ENCODE assay signal across 8 cellular contexts in the genomic region with DNA sequence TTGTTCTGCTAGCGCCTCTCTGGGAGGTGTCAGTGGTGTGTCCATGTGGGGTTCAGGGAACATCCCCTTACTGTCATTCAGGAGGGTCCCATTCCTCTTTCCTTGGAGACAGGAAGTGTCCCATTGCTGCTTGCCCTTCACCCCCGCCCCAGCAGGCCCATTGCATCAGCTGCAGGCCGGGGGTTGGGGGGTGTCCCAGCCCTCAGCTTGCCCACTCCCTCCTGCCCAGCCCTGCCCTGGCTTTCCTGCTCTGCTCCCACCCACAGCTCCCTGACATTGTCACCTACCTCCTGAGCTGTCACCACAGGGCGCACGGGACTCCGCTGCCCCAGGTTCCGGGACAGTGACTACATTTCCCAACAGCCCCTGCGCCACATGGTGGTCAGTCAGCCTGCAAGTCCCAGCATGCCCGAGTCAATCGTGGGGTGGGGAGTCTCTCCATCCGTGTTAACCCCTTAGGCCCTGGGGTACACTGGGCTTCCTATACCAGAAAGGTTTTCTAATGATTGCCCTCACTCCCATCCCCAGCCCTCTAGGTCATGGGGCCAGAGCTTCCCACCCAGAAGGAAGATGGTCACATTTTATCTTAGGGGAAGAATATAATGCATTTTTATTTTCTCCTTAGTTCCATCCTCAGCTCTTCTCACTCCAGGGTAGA. TPM values are rescaled to one million over a fixed set of nuclear protein-coding genes. Genes with fewer than 3 reads are reported as not detected.
DNase-seq lines count a peak whose midpoint lies in the region; ATAC-seq and TF ChIP-seq lines count a peak whose summit lies in the region.

A gene (minus strand): TSS at position 351 of the 658 bp plus-strand sequence. CDS start 745 bp downstream, outside the sequence.

- H3K27me3 Mint-ChIP-seq in activated T-helper 17 cell treated with anti-CD3 and anti-CD28 coated beads, Interleukin-2, amount 50 U/mL, for 72 hours: no peaks in the 10 kb centered on the region
- H3K27me3 Mint-ChIP-seq in nephron (ENCODE audit: low read depth): no peaks in the 10 kb centered on the region

- H3K9me3 Mint-ChIP-seq in activated T-helper 17 cell treated with anti-CD3 and anti-CD28 coated beads, Interleukin-2, amount 50 U/mL, for 72 hours: no peaks in the 10 kb centered on the region
- H3K9me3 Mint-ChIP-seq in nephron: no peaks in the 10 kb centered on the region

- H3K9me3 ChIP-seq in Peyer's patch: no peaks in the 10 kb centered on the region

- H3K36me3 ChIP-seq in Peyer's patch: peaks cover 0 to 18% (median 0%) of the 10 kb centered on the region in 3 donors

- H3K27ac Mint-ChIP-seq in activated T-helper 17 cell treated with anti-CD3 and anti-CD28 coated beads, Interleukin-2, amount 50 U/mL, for 72 hours: peak within 1 kb of the TSS; percentile 87
- H3K27ac Mint-ChIP-seq in nephron: peak within 1 kb of the TSS; percentile 89 to 95 (median 90)

- TF ChIP-seq CTCF in Peyer's patch (IDR thresholded peaks at IDR 0.05) (peak in 3 of 6 experiments; percentile 25 to 29 (median 26)), nephron (IDR thresholded peaks at IDR 0.05; ENCODE audit: unreplicated experiment in 3 of 3) (no peak)

- H3K4me1 Mint-ChIP-seq in activated T-helper 17 cell treated with anti-CD3 and anti-CD28 coated beads, Interleukin-2, amount 50 U/mL, for 72 hours: no peaks in the 10 kb centered on the region
- peaks cover 15% of the 10 kb centered on the region for H3K4me1 Mint-ChIP-seq in nephron

- ATAC-seq in HG02973 (IDR thresholded peaks at IDR 0.05; ENCODE audit: unreplicated experiment): peak; percentile 81
- ATAC-seq in activated T-helper 17 cell treated with anti-CD3 and anti-CD28 coated beads, Interleukin-2, amount 50 U/mL, for 72 hours (replicated peaks): peak; percentile 92

- peak within 1 kb of the TSS; percentile 73 to 88 (median 74) for H3K27ac ChIP-seq in Peyer's patch

- no peaks in the 10 kb centered on the region for H3K27me3 ChIP-seq in Peyer's patch

- H3K36me3 Mint-ChIP-seq in activated T-helper 17 cell treated with anti-CD3 and anti-CD28 coated beads, Interleukin-2, amount 50 U/mL, for 72 hours (ENCODE audit: low read depth): no peaks in the 10 kb centered on the region
- H3K36me3 Mint-ChIP-seq in nephron (ENCODE audit: low read depth): no peaks in the 10 kb centered on the region

- peak within 1 kb of the TSS; percentile 51 to 97 (median 65) for H3K4me3 ChIP-seq in Peyer's patch

- DNase-seq in DMS53 (lab: John Stamatoyannopoulos, UW) (peak; percentile 16), DMS53 treated with DMSO at 0.1 percent for 48 hours (lab: John Stamatoyannopoulos, UW; ENCODE audit: unreplicated experiment) (no peak), Peyer's patch (peak; percentile 87 to 95 (median 89)), fibroblast of the conjunctiva (ENCODE audit: low read depth) (peak; percentile 87)
- DNase-seq in stimulated activated naive CD4-positive, alpha-beta T cell treated with Interleukin-2 at 50 U/mL for 16 hours (lab: John Stamatoyannopoulos, UW): peak; percentile 69

- peak in 1 of 2 donors; percentile 9 for TF ChIP-seq POLR2A in Peyer's patch (IDR thresholded peaks at IDR 0.05)

- peak within 1 kb of the TSS; percentile 76 for H3K4me3 Mint-ChIP-seq in activated T-helper 17 cell treated with anti-CD3 and anti-CD28 coated beads, Interleukin-2, amount 50 U/mL, for 72 hours
- peak within 1 kb of the TSS; percentile 98 to 100 (median 99) for H3K4me3 Mint-ChIP-seq in nephron

- H3K4me1 ChIP-seq in Peyer's patch: peaks cover 0 to 20% (median 2%) of the 10 kb centered on the region in 4 donors

RNA-seq across cellular contexts. Expression of the gene that starts here (rescaled TPM):
- 10 to 100 TPM; 24.7 to 56.9 (median 35.3) TPM for total RNA-seq in Peyer's patch
- total RNA-seq in activated T-helper 17 cell treated with anti-CD3 and anti-CD28 coated beads, Interleukin-2, amount 50 U/mL, for 72 hours: 10 to 100 TPM; 21.6 to 26.9 TPM
